Comparison of ENCODE assay signal across 15 cellular contexts in genomic region chr1:163263818-163264217, GRCh38.
DNase-seq lines count a peak whose midpoint lies in the region; ATAC-seq lines count a peak whose summit lies in the region.
"Had no signal": no experiment of that assay in that cellular context is flagged by ENCODE, and none has a peak within 500 bp of the region (broad histone marks: within the 10 kb centered on the region; RNA-seq: fewer than 3 reads in every experiment).

No MANE protein-coding gene starts in this region.

- DNase-seq in iris pigment epithelial cell (ENCODE audit: low read depth) (peak; percentile 18), nucleus accumbens (lab: John Stamatoyannopoulos, UW) (no peak), NCI-H2081 treated with DMSO at 0.1 percent for 48 hours (lab: John Stamatoyannopoulos, UW) (no peak)
- DNase-seq: activated B cell treated with CpG ODN at 0.5 μM for 24 hours; activated CD4-positive, alpha-beta T cell treated with anti-CD3 and anti-CD28 coated beads, Interleukin-2, amount 50 U/mL, for 48 hours; activated gamma-delta T cell; KBM-7; NCI-H1694 treated with DMSO at 0.1 percent for 48 hours; NCI-H345; OCI-M1; Right ventricle myocardium superior had no signal

- ATAC-seq in GM18868 (IDR thresholded peaks at IDR 0.05; ENCODE audit: unreplicated experiment) (peak; percentile 86), HG02588 (IDR thresholded peaks at IDR 0.05; ENCODE audit: unreplicated experiment) (peak; percentile 76), HG03196 (IDR thresholded peaks at IDR 0.05; ENCODE audit: unreplicated experiment) (peak; percentile 55), GM21526 (IDR thresholded peaks at IDR 0.05; ENCODE audit: low FRiP score, unreplicated experiment) (no peak)
